25 cellular contexts compared by ENCODE assay signal in the genomic region with DNA sequence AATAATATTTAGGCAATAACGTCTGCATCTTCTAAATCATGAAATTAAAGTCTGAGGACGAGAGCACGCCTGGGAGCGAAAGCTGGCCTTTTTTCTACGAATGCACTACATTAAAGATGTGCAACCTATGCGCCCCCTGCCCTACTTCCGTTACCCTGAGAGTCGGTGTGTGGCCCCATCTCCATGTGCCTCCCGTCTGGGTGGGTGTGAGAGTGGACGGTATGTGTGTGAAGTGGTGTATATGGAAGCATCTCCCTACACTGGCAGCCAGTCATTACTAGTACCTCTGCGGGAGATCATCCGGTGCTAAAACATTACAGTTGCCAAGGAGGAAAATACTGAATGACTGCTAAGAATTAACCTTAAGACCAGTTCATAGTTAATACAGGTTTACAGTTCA. TPM values are rescaled to one million over a fixed set of nuclear protein-coding genes. Genes with fewer than 3 reads are reported as not detected.
DNase-seq lines count a peak whose midpoint lies in the region; TF ChIP-seq lines count a peak whose summit lies in the region.
"Had no signal": no experiment of that assay in that cellular context is flagged by ENCODE, and none has a peak within 500 bp of the region (broad histone marks: within the 10 kb centered on the region; RNA-seq: fewer than 3 reads in every experiment).

No MANE protein-coding gene starts in this region.

- peaks cover 71% of the 10 kb centered on the region for H3K36me3 ChIP-seq in BLaER1
- peaks cover 76% of the 10 kb centered on the region for H3K36me3 ChIP-seq in osteoblast (ENCODE audit: insufficient read depth, low read length)
- H3K36me3 ChIP-seq in WERI-Rb-1: peaks cover 44% of the 10 kb centered on the region
- peaks cover 8 to 13% of the 10 kb centered on the region in 2 donors for H3K36me3 ChIP-seq in prostate gland

- H3K79me2 ChIP-seq in osteoblast (ENCODE audit: insufficient read depth, low read length): peaks cover 23% of the 10 kb centered on the region

- in situ Hi-C loops in GM13977 (cut with MboI; ENCODE audit: low pct_unique_long_range_greater_than_20kb, low sequenced_read_pairs, unreplicated experiment): loop anchor here (10.0 kb wide), 1 partner anchor 52 kb away; no protein-coding TSS in a partner anchor

- TF ChIP-seq CTCF in GM13977 (IDR thresholded peaks at IDR 0.05; ENCODE audit: extremely low read depth, insufficient read depth, missing control alignments): no peak
- no peak for TF ChIP-seq CTCF in osteoblast (IDR thresholded peaks at IDR 0.05; ENCODE audit: extremely low read depth, low read depth, low read length)
- no peak for TF ChIP-seq CTCF in WERI-Rb-1 (IDR thresholded peaks at IDR 0.05; ENCODE audit: low read depth, low read length)
- TF ChIP-seq CTCF in prostate gland (IDR thresholded peaks at IDR 0.05): no peak

- 91% methylated on average over 12 of the region's 12 CpGs for WGBS in prostate gland

- intact Hi-C loops in prostate gland (cut with DNase I): loop anchor here (5.0 kb wide), 1 partner anchor 116 kb away; a partner anchor contains a TSS

- H4K20me1 ChIP-seq in BLaER1: 0 out of 2 replicates have a peak, but pooled peaks cover 5% of the 10 kb centered on the region
- H4K20me1 ChIP-seq in osteoblast (ENCODE audit: insufficient read depth, low read length): peaks cover 32% of the 10 kb centered on the region

- no peak overlapping the region for H2AFZ ChIP-seq in osteoblast (ENCODE audit: low read length)

- no peak for TF ChIP-seq POLR2A in prostate gland (IDR thresholded peaks at IDR 0.05)

- no peak overlapping the region for H3K9ac ChIP-seq in BLaER1

- H3K4me2 ChIP-seq in BLaER1: peak overlapping the region; percentile 84
- H3K4me2 ChIP-seq in osteoblast (ENCODE audit: insufficient read depth, low read length): no peak overlapping the region

- H3K4me3 ChIP-seq in BLaER1 (no peak overlapping the region), osteoblast (ENCODE audit: insufficient read depth, low read length) (no peak overlapping the region), WERI-Rb-1 (ENCODE audit: low read depth, low read length) (no peak overlapping the region), prostate gland (no peak overlapping the region)
- H3K4me3 ChIP-seq: cardiac muscle cell, gastroesophageal sphincter, left lung, stomach, tibial nerve had no signal

- H3K9me3 ChIP-seq in BLaER1 (no peaks in the 10 kb centered on the region), osteoblast (ENCODE audit: low read depth, low read length) (no peaks in the 10 kb centered on the region), WERI-Rb-1 (ENCODE audit: severe bottlenecking) (no peaks in the 10 kb centered on the region), prostate gland (no peaks in the 10 kb centered on the region)
- H3K9me3 ChIP-seq: BLaER1 treated with 17β-estradiol and CSF1 and Interleukin-3, amounts not matched to agents 10 nM and 100 nM; gastroesophageal sphincter; left lung; stomach; tibial nerve had no signal

- H3K27me3 ChIP-seq in BLaER1 (no peaks in the 10 kb centered on the region), osteoblast (ENCODE audit: insufficient read depth, low read length) (no peaks in the 10 kb centered on the region), WERI-Rb-1 (ENCODE audit: insufficient read depth, low read depth, severe bottlenecking) (no peaks in the 10 kb centered on the region), prostate gland (replicated peaks; ENCODE audit: insufficient read depth) (no peaks in the 10 kb centered on the region)
- H3K27me3 ChIP-seq: BLaER1 treated with 17β-estradiol and CSF1 and Interleukin-3, amounts not matched to agents 10 nM and 100 nM; cardiac muscle cell; gastroesophageal sphincter; left lung; stomach; tibial nerve had no signal

- H3K27ac ChIP-seq in BLaER1 (peak overlapping the region; percentile 70; the same call in 1 of the 2 replicates), caudate nucleus (ENCODE audit: low read depth, low read length) (peak overlapping the region; percentile 7), osteoblast (ENCODE audit: low read depth, low read length) (no peak overlapping the region), WERI-Rb-1 (no peak overlapping the region), prostate gland (no peak overlapping the region)
- H3K27ac ChIP-seq: cardiac muscle cell, gastroesophageal sphincter, left lung, stomach, tibial nerve had no signal

- DNase-seq in GM13977 (ENCODE audit: low spot score): peak; percentile 5
- no peak for DNase-seq in caudate nucleus (lab: John Stamatoyannopoulos, UW)
- peak; percentile 68 for DNase-seq in osteoblast (ENCODE audit: insufficient read length, low spot score, missing footprints)
- no peak for DNase-seq in stimulated activated naive CD4-positive, alpha-beta T cell treated with Interleukin-2 at 50 U/mL for 16 hours (lab: John Stamatoyannopoulos, UW)
- no peak for DNase-seq in WERI-Rb-1
- no peak for DNase-seq in prostate gland (ENCODE audit: low spot score)
- DNase-seq: activated CD4-positive, alpha-beta T cell treated with anti-CD3 and anti-CD28 coated beads for 36 hours; activated CD8-positive, alpha-beta memory T cell treated with anti-CD3 and anti-CD28 coated beads for 24 hours; activated naive CD4-positive, alpha-beta T cell treated with anti-CD3 and anti-CD28 coated beads for 36 hours; activated T-cell treated with anti-CD3 and anti-CD28 coated beads, Interleukin-2, amount 50 U/mL, for 48 hours; DMS79 treated with DMSO at 0.1 percent for 48 hours; GOT3; hypothalamus; immature natural killer cell; left lung; NCI-H1092 treated with DMSO at 0.1 percent for 48 hours; NCI-H187; NCI-H524; PC-3; stomach had no signal

- H3K4me1 ChIP-seq in BLaER1 (peaks cover 60% of the 10 kb centered on the region), osteoblast (ENCODE audit: insufficient read depth, low read length) (peaks cover 12% of the 10 kb centered on the region), prostate gland (replicated peaks) (no peaks in the 10 kb centered on the region)

RNA-seq across cellular contexts. Expression of a gene that starts 19.3 kb away (rescaled TPM):
- total RNA-seq in osteoblast (5.1 and 8.3 TPM in 2 replicates), prostate gland (1,000 to 10,000 TPM; 1,199 to 1,838 TPM)

RNA-seq across cellular contexts. Expression of a gene that starts 25.7 kb away (rescaled TPM):
- total RNA-seq in osteoblast: 9.0 and 10.6 TPM in 2 replicates
- total RNA-seq in prostate gland: 10 to 100 TPM; 19.6 to 40.4 TPM

RNA-seq across cellular contexts. Expression of a gene that starts 59.2 kb away (rescaled TPM):
- total RNA-seq in osteoblast (28.6 and 30.8 TPM in 2 replicates), prostate gland (10 to 100 TPM; 31.2 to 33.3 TPM)

RNA-seq across cellular contexts. Expression of a gene that starts 59.5 kb away (rescaled TPM):
- total RNA-seq in osteoblast (23.0 and 24.6 TPM in 2 replicates), prostate gland (10 to 100 TPM; 24.3 to 24.9 TPM)

Comparison
In these comparisons a context has a peak if more than half of its experiments do, and no peak if none do; other contexts are left out.
1. H3K27ac ChIP-seq: peak in BLaER1 (single experiment) and caudate nucleus (single experiment); none in osteoblast (single experiment), WERI-Rb-1 (single experiment) and prostate gland (0 of 2).
2. DNase-seq: peak in GM13977 (single experiment) and osteoblast (single experiment); none in caudate nucleus (0 of 61), stimulated activated naive CD4-positive, alpha-beta T cell treated with Interleukin-2 at 50 U/mL for 16 hours (single experiment), WERI-Rb-1 (single experiment) and prostate gland (single experiment).
3. RNA of a gene that starts 19.3 kb away (total RNA-seq): 1,199 to 1,838 TPM in prostate gland; 5.1 to 8.3 TPM in osteoblast; every median in the first group is over 100 times any median in the second.